ENCODE assay signal across 8 cellular contexts in the genomic region with DNA sequence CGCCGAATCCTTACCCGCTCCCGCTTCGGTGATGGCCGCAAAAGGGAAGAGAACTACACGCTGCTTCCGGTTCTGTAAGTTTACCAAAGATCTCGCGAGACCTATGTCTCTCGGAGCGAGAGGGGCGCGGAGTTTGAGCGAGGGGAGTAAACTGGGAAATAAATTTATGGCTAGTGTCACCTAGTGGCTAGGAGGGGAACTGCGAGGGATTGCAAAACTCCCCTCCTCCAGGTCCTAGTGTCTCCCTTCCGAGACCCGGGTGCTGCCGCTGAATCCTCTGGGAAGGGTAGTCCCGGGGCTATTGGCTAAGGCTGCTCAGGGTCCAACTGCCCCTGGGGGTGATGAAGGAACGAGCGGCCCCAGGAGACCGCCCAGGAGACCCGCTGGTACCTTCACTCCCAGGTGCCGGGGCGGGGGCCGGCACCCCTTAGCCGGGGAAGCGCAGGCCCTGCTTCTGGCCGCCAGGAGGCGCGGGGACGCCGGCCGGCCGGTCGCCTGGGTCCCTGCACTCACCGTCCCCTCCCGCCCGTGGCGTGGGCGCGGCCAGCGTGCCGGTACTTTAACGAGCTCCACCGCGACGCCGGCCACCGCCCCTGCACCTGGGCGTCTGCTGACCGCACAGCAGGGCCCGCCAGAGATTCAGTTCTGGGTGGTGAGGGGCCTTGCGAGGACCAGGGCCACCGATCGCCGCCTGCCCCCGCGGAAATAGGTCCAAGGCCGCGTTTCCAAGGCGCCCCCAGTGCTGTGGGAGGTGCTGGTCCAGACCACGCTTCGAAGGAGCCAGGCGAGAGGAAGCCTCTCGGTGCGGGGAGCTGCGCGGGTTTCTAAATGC. TPM values are rescaled to one million over a fixed set of nuclear protein-coding genes. Genes with fewer than 3 reads are reported as not detected.
DNase-seq lines count a peak whose midpoint lies in the region; ATAC-seq and TF ChIP-seq lines count a peak whose summit lies in the region.

A gene (minus strand): TSS at position 51 of the 832 bp plus-strand sequence. CDS start 883 bp downstream, outside the sequence.

- H2AFZ ChIP-seq in OCI-LY3 (ENCODE audit: low read depth, low read length): peak within 1 kb of the TSS; percentile 97; the same call in 1 of the 2 replicates

- peak within 1 kb of the TSS; percentile 61 for H3K27ac ChIP-seq in OCI-LY3 (ENCODE audit: low read length)

- peaks cover 47% of the 10 kb centered on the region for H3K79me2 ChIP-seq in OCI-LY3 (ENCODE audit: low read length)

- ATAC-seq in GM21447 (IDR thresholded peaks at IDR 0.05; ENCODE audit: unreplicated experiment) (peak; percentile 88), mucosa of descending colon (peak; percentile 96)

- H3K4me3 ChIP-seq in OCI-LY3 (ENCODE audit: low read length): peak within 1 kb of the TSS; percentile 100
- H3K4me3 ChIP-seq in epithelial cell of esophagus (ENCODE audit: low read length): peak within 1 kb of the TSS; percentile 98
- H3K4me3 ChIP-seq in mucosa of descending colon: peak within 1 kb of the TSS; percentile 74

- peaks cover 38% of the 10 kb centered on the region for H3K36me3 ChIP-seq in OCI-LY3 (replicated peaks; ENCODE audit: low read depth, low read length)
- H3K36me3 ChIP-seq in mucosa of descending colon (ENCODE audit: low read depth): peaks cover 7% of the 10 kb centered on the region

- H3K4me1 ChIP-seq in OCI-LY3 (ENCODE audit: low read length) (peaks cover 28% of the 10 kb centered on the region), mucosa of descending colon (ENCODE audit: low read depth) (peaks cover 37% of the 10 kb centered on the region)

- DNase-seq in DMS 273 (lab: John Stamatoyannopoulos, UW; ENCODE audit: unreplicated experiment) (peak; percentile 98), HuH-7 (ENCODE audit: low spot score) (peak; percentile 84), activated T-cell treated with anti-CD3 and anti-CD28 coated beads for 1 hour (ENCODE audit: low read depth) (peak; percentile 89), epithelial cell of esophagus (ENCODE audit: low read depth) (peak; percentile 98), mucosa of descending colon (peak; percentile 96 to 99 (median 96))
- peak; percentile 86 to 89 for DNase-seq in stimulated activated CD8-positive, alpha-beta memory T cell treated with anti-CD3 and anti-CD28 coated beads, Interleukin-4, amount 100 ng/mL, for 4 hours (ENCODE audit: low read depth in 2 of 2, low spot score in 1 of 2)

- intact Hi-C loops in mucosa of descending colon (cut with DNase I, micrococcal nuclease): no loop called here

- peak within 1 kb of the TSS; percentile 97 for H3K9ac ChIP-seq in OCI-LY3 (ENCODE audit: low read length)

- no peaks in the 10 kb centered on the region for H3K27me3 ChIP-seq in OCI-LY3 (ENCODE audit: low read depth, low read length)

- TF ChIP-seq CTCF in OCI-LY3 (IDR thresholded peaks at IDR 0.05; ENCODE audit: low read depth, low read length) (peak; percentile 80), epithelial cell of esophagus (IDR thresholded peaks at IDR 0.05; ENCODE audit: insufficient read depth, low read depth, low read length, missing control alignments) (peak; percentile 91), mucosa of descending colon (IDR thresholded peaks at IDR 0.05) (peak; percentile 99)

- H4K20me1 ChIP-seq in OCI-LY3 (ENCODE audit: insufficient read depth, low read length): peaks cover 26% of the 10 kb centered on the region

- peak within 1 kb of the TSS; percentile 86 for H3K4me2 ChIP-seq in OCI-LY3 (ENCODE audit: low read length)

- H3K9me3 ChIP-seq in OCI-LY3 (ENCODE audit: insufficient read depth, low read length) (no peaks in the 10 kb centered on the region), mucosa of descending colon (no peaks in the 10 kb centered on the region)

RNA-seq across cellular contexts. Expression of the gene that starts here (rescaled TPM):
- total RNA-seq in mucosa of descending colon: 1,000 to 10,000 TPM; 1,217 to 1,361 (median 1,229) TPM

Comparison
In these comparisons a context has a peak if more than half of its experiments do, and no peak if none do; other contexts are left out.
1. Peak in every context shown above with its lines: DNase-seq, ATAC-seq, H3K4me3 ChIP-seq and H3K27ac ChIP-seq.